ENCODE assay signal across 9 cellular contexts in genomic region chr17:81419886-81420768, GRCh38. TPM values are rescaled to one million over a fixed set of nuclear protein-coding genes. Genes with fewer than 3 reads are reported as not detected.
DNase-seq lines count a peak whose midpoint lies in the region; ATAC-seq, FAIRE-seq and TF ChIP-seq lines count a peak whose summit lies in the region.
"Had no signal": no experiment of that assay in that cellular context is flagged by ENCODE, and none has a peak within 500 bp of the region (broad histone marks: within the 10 kb centered on the region; RNA-seq: fewer than 3 reads in every experiment).

No MANE protein-coding gene starts in this region.

- H3K9me3 ChIP-seq in PC-9 (ENCODE audit: insufficient read depth, low read depth) (no peaks in the 10 kb centered on the region), endothelial cell of umbilical vein (replicated peaks; ENCODE audit: control insufficient read depth, insufficient read depth, low read length) (no peaks in the 10 kb centered on the region), mucosa of descending colon (no peaks in the 10 kb centered on the region), tibial nerve (no peaks in the 10 kb centered on the region)

- ATAC-seq in mucosa of descending colon, result peak; percentile 32
- ATAC-seq in HG03045 (IDR thresholded peaks at IDR 0.05; ENCODE audit: unreplicated experiment), result no peak

- H2AFZ ChIP-seq in PC-9, result no peak overlapping the region
- H2AFZ ChIP-seq in endothelial cell of umbilical vein (ENCODE audit: low read depth, low read length), result peak overlapping the region; percentile 25

- TF ChIP-seq EP300 in tibial nerve (IDR thresholded peaks at IDR 0.05), result no peak

- H3K79me2 ChIP-seq in PC-9 (ENCODE audit: low read depth), result peaks cover 10% of the 10 kb centered on the region; the same call in 1 of the 2 replicates
- no peaks in the 10 kb centered on the region for H3K79me2 ChIP-seq in endothelial cell of umbilical vein (ENCODE audit: control insufficient read depth, insufficient read depth, low read length)

- no peaks in the 10 kb centered on the region for H3K27me3 ChIP-seq in PC-9 (ENCODE audit: insufficient read depth, low read depth)
- no peaks in the 10 kb centered on the region for H3K27me3 ChIP-seq in endothelial cell of umbilical vein (ENCODE audit: control insufficient read depth in 2 of 2, insufficient read depth in 2 of 2, low read length in 2 of 2)
- no peaks in the 10 kb centered on the region for H3K27me3 ChIP-seq in tibial nerve

- no peaks in the 10 kb centered on the region for H3K9me2 ChIP-seq in PC-9 (ENCODE audit: insufficient read depth)

- H3K27me3 Mint-ChIP-seq in activated naive CD8-positive, alpha-beta T cell treated with anti-CD3 and anti-CD28 coated beads for 36 hours, result no peaks in the 10 kb centered on the region

- TF ChIP-seq POLR2A in endothelial cell of umbilical vein (IDR thresholded peaks at IDR 0.05; ENCODE audit: low read depth, low read length) (no peak), tibial nerve (IDR thresholded peaks at IDR 0.05) (no peak)

- H3K36me3 ChIP-seq in PC-9 (ENCODE audit: low read depth) (no peaks in the 10 kb centered on the region), endothelial cell of umbilical vein (ENCODE audit: control insufficient read depth in 2 of 2, extremely low read depth in 1 of 2, insufficient read depth in 2 of 2, low read length in 2 of 2) (no peaks in the 10 kb centered on the region), mucosa of descending colon (ENCODE audit: low read depth) (no peaks in the 10 kb centered on the region), tibial nerve (no peaks in the 10 kb centered on the region)

- peak overlapping the region; percentile 63 for H3K27ac ChIP-seq in PC-9
- peak overlapping the region; percentile 25 for H3K27ac ChIP-seq in endothelial cell of umbilical vein (ENCODE audit: insufficient read depth, low read depth, low read length)
- peak overlapping the region; percentile 75 to 89 (median 82) for H3K27ac ChIP-seq in tibial nerve

- peak; percentile 35 for FAIRE-seq in endothelial cell of umbilical vein (lab: Jason Lieb, UNC)

- dilution Hi-C loops in endothelial cell of umbilical vein (cut with MboI; ENCODE audit: extremely low pct_ligation_motif_present, low sequenced_read_pairs), result no loop called here

- no peaks in the 10 kb centered on the region for H3K36me3 Mint-ChIP-seq in activated naive CD8-positive, alpha-beta T cell treated with anti-CD3 and anti-CD28 coated beads for 36 hours

- no peak overlapping the region for H3K4me3 Mint-ChIP-seq in activated naive CD8-positive, alpha-beta T cell treated with anti-CD3 and anti-CD28 coated beads for 36 hours

- H4K20me1 ChIP-seq in PC-9 (ENCODE audit: insufficient read depth), result no peaks in the 10 kb centered on the region
- H4K20me1 ChIP-seq in endothelial cell of umbilical vein (replicated peaks; ENCODE audit: control insufficient read depth, extremely low read depth, insufficient read depth, low read length), result no peaks in the 10 kb centered on the region

- WGBS in tibial nerve, 2 donors, result 13 to 62% methylated on average over 14 to 17 of the region's 28 CpGs

- H3K27ac Mint-ChIP-seq in activated naive CD8-positive, alpha-beta T cell treated with anti-CD3 and anti-CD28 coated beads for 36 hours, result no peak overlapping the region

- no peak for TF ChIP-seq CTCF in PC-9 (conservative IDR thresholded peaks at IDR 0.05)
- TF ChIP-seq CTCF in endothelial cell of umbilical vein (IDR thresholded peaks at IDR 0.05; ENCODE audit: extremely low read depth in 1 of 2, insufficient read depth in 1 of 2, low read depth in 1 of 2, low read length in 2 of 2), result no peak
- TF ChIP-seq CTCF in mucosa of descending colon (IDR thresholded peaks at IDR 0.05), result no peak
- no peak for TF ChIP-seq CTCF in tibial nerve (IDR thresholded peaks at IDR 0.05)

- no peaks in the 10 kb centered on the region for H3K9me1 ChIP-seq in endothelial cell of umbilical vein (replicated peaks; ENCODE audit: control insufficient read depth, extremely low read depth, insufficient read depth, low read length)

- peak overlapping the region; percentile 45 for H3K9ac ChIP-seq in endothelial cell of umbilical vein (replicated peaks; ENCODE audit: extremely low read depth, insufficient read depth, low read length)

- H3K4me2 ChIP-seq in PC-9, result peak overlapping the region; percentile 71
- peak overlapping the region; percentile 42 for H3K4me2 ChIP-seq in endothelial cell of umbilical vein (ENCODE audit: insufficient read depth, low read length)

- H3K4me1 Mint-ChIP-seq in activated naive CD8-positive, alpha-beta T cell treated with anti-CD3 and anti-CD28 coated beads for 36 hours, result no peaks in the 10 kb centered on the region

- BruUV-seq in PC-9 (replicated peaks; lab: Mats Ljungman, UMichigan) (TSS peak; percentile 88), endothelial cell of umbilical vein (replicated peaks; lab: Mats Ljungman, UMichigan) (no TSS peak)

- H3K9me3 Mint-ChIP-seq in activated naive CD8-positive, alpha-beta T cell treated with anti-CD3 and anti-CD28 coated beads for 36 hours, result no peaks in the 10 kb centered on the region

- CTCF ChIA-PET in PC-9 (lab: Charles Lee) (interaction anchor here (0.5 to 0.7 kb wide), 3 partner anchors 124 to 367 kb away, joined by 8 to 14 read pairs (median 12); no protein-coding TSS in a partner anchor), endothelial cell of umbilical vein (lab: Charles Lee) (interaction anchor here (1.0 to 1.7 kb wide), 4 partner anchors 9 to 64 kb away, joined by 3 to 6 read pairs (median 4); no protein-coding TSS in a partner anchor)

- peaks cover 36% of the 10 kb centered on the region for H3K4me1 ChIP-seq in PC-9 (replicated peaks; ENCODE audit: insufficient read depth)
- H3K4me1 ChIP-seq in endothelial cell of umbilical vein (ENCODE audit: control insufficient read depth, extremely low read depth, insufficient read depth, low read length), result peaks cover 27% of the 10 kb centered on the region
- peaks cover 26% of the 10 kb centered on the region for H3K4me1 ChIP-seq in mucosa of descending colon (ENCODE audit: low read depth)
- peaks cover 0 to 76% (median 56%) of the 10 kb centered on the region in 4 donors for H3K4me1 ChIP-seq in tibial nerve

- H3K4me3 ChIP-seq in PC-9, result peak overlapping the region; percentile 40; the same call in 1 of the 2 replicates
- no peak overlapping the region for H3K4me3 ChIP-seq in endothelial cell of umbilical vein (replicated peaks in 1 of 3; ENCODE audit: insufficient read depth in 1 of 3, low read depth in 1 of 3, low read length in 3 of 3)
- H3K4me3 ChIP-seq in mucosa of descending colon, result no peak overlapping the region
- H3K4me3 ChIP-seq in tibial nerve, result peak overlapping the region; percentile 12 to 41 (median 22)

- intact Hi-C loops in PC-9 (cut with micrococcal nuclease; ENCODE audit: unreplicated experiment), result loop anchor here (2.0 to 5.0 kb wide), 2 partner anchors 25 to 62 kb away; partner anchors contain the start of gene BAHCC1
- intact Hi-C loops in endothelial cell of umbilical vein (cut with micrococcal nuclease), result loop anchor here (1.0 to 5.0 kb wide), 2 partner anchors 18 to 37 kb away; no protein-coding TSS in a partner anchor
- intact Hi-C loops in mucosa of descending colon (cut with DNase I, micrococcal nuclease), result no loop called here

- POLR2A ChIA-PET in PC-9 (lab: Charles Lee; ENCODE audit: unreplicated experiment), result interaction anchor here (0.5 to 0.6 kb wide), 3 partner anchors 10 to 111 kb away, joined by 3 to 6 read pairs (median 4); no protein-coding TSS in a partner anchor
- POLR2A ChIA-PET in endothelial cell of umbilical vein (lab: Charles Lee), result interaction anchor here (0.6 kb wide), 2 partner anchors 52 to 92 kb away, joined by 4 read pairs; partner anchors contain the start of gene ACTG1

- peak in 1 of 2 experiments; percentile 54 for DNase-seq in PC-9
- no peak for DNase-seq in endothelial cell of umbilical vein (ENCODE audit: low read depth, low spot score)
- peak in 2 of 3 donors; percentile 41 to 66 for DNase-seq in mucosa of descending colon
- DNase-seq in tibial nerve (ENCODE audit: low spot score in 2 of 2), result no peak
- no peak for DNase-seq in NCI-H510A (lab: John Stamatoyannopoulos, UW)
- no peak for DNase-seq in AG08396 (ENCODE audit: low spot score)
- DNase-seq in activated naive CD8-positive, alpha-beta T cell treated with anti-CD3 and anti-CD28 coated beads for 36 hours, result no peak
- DNase-seq: activated CD4-positive, CD25-positive, alpha-beta regulatory T cell had no signal

- H3F3A ChIP-seq in PC-9 (ENCODE audit: insufficient read depth, low read depth), result peaks cover 10% of the 10 kb centered on the region; the same call in 1 of the 2 replicates

TF ChIP-seq in endothelial cell of umbilical vein, 7 proteins besides CTCF, POLR2A, EP300 and RAD21:
- no peak for TF ChIP-seq MAX (IDR thresholded peaks at IDR 0.05; ENCODE audit: insufficient read depth, insufficient read length)
- TF ChIP-seq JUN (IDR thresholded peaks at IDR 0.05; ENCODE audit: borderline replicate concordance, insufficient read depth, insufficient read length, low read depth), result no peak
- no peak for TF ChIP-seq POLR2AphosphoS5 (IDR thresholded peaks at IDR 0.05; ENCODE audit: insufficient read depth, low read depth, low read length)
TF ChIP-seq in endothelial cell of umbilical vein: peak in this region for 0.

RNA-seq across cellular contexts. Expression of gene BAHCC1, which starts 24.9 kb away (rescaled TPM):
- total RNA-seq in PC-9 (2021), result 33.7 and 35.4 TPM in 2 replicates
- total RNA-seq in endothelial cell of umbilical vein, result 10.3 and 11.6 TPM in 2 replicates
- 4.7 and 7.1 TPM in 2 replicates for polyA plus RNA-seq in endothelial cell of umbilical vein
- 3.4 and 5.1 TPM in 2 replicates for polyA plus RNA-seq in endothelial cell of umbilical vein (2011; cell fraction: cytosol; rRNA removed)
- polyA plus RNA-seq in endothelial cell of umbilical vein (2011; cell fraction: nucleus; rRNA removed), result 15.2 and 19.3 TPM in 2 replicates
- 3.5 and 3.7 TPM in 2 replicates for polyA plus RNA-seq in endothelial cell of umbilical vein (2012)
- 7.4 and 14.0 TPM in 2 replicates for polyA minus RNA-seq in endothelial cell of umbilical vein
- polyA minus RNA-seq in endothelial cell of umbilical vein (2011; cell fraction: cytosol; rRNA and poly(A)+ RNA removed), result 8.7 TPM
- polyA minus RNA-seq in endothelial cell of umbilical vein (2011; cell fraction: nucleus; rRNA and poly(A)+ RNA removed), result 3.3 and 10.0 TPM in 2 replicates
- total RNA-seq in mucosa of descending colon, result 10 to 100 TPM; 14.0 to 27.4 (median 16.5) TPM
- 10 to 100 TPM; 15.1 to 38.7 (median 27.4) TPM for total RNA-seq in tibial nerve
- under 1 TPM; 0.08 to 0.25 TPM for total RNA-seq in activated naive CD8-positive, alpha-beta T cell treated with anti-CD3 and anti-CD28 coated beads for 36 hours

Comparison
In these comparisons a context has a peak if more than half of its experiments do, and no peak if none do; other contexts are left out.
1. DNase-seq: peak in mucosa of descending colon (2 of 3); none in endothelial cell of umbilical vein (single experiment), tibial nerve (0 of 2), NCI-H510A (single experiment), AG08396 (single experiment) and activated naive CD8-positive, alpha-beta T cell treated with anti-CD3 and anti-CD28 coated beads for 36 hours (single experiment).
2. H3K27ac ChIP-seq: peak in every context shown above with its lines; median percentile 82 in tibial nerve; 63 in PC-9; 25 in endothelial cell of umbilical vein.
3. H3K4me3 ChIP-seq: peak in PC-9 (single experiment) and tibial nerve (4 of 4); none in endothelial cell of umbilical vein (0 of 3) and mucosa of descending colon (single experiment).
4. intact Hi-C loops: an anchor here in PC-9 (2.0 to 5.0 kb wide) and endothelial cell of umbilical vein (1.0 to 5.0 kb wide); none called in mucosa of descending colon.